In the genomic region with DNA sequence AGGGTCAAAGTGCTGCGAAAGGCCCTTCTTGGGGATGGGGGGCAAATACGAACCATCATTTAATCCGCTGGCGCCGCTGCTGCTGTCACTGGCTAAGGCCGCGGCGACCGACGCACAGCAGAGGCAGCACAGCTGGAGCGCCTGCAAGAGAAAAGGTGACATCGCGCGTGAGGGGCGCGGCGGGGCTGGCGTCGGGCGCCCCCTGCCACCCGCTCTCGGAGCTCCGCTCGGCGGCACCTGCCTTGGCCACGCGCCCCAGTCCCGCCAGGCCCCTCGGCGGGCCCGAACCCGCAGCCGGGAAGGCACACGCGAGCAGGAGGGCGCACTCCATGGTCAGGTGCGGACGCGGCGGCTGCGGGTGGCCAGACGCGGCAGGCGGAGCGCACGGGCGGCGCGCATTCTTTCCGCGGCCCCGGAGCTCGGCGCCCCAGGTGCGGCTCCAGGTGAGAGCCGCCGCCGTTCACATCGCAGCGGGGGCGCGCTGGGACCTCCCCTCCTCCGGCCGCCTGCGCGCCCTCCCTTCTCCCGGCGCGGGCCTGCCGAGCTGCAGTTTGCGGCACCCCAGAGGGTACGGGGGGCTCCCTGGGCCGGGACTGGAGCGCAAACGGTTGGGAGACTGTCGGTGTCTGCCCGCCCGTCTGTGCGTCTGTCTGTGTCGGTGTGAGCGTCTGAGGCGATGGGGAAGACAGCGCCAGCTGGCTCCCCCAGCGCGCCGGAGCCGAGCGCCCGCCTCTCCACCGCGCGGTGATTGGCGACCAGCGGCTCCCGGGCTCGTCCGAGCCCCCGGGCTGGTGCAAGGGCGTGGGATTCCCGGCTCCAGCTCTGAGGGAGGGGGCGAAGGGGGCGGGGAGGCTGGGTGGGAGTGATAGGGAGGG, we compare ENCODE assay signal across 11 cellular contexts. TPM values are rescaled to one million over a fixed set of nuclear protein-coding genes. Genes with fewer than 3 reads are reported as not detected.
DNase-seq lines count a peak whose midpoint lies in the region; ATAC-seq and TF ChIP-seq lines count a peak whose summit lies in the region.
"Had no signal": no experiment of that assay in that cellular context is flagged by ENCODE, and none has a peak within 500 bp of the region (broad histone marks: within the 10 kb centered on the region; RNA-seq: fewer than 3 reads in every experiment).

A gene with protein sequence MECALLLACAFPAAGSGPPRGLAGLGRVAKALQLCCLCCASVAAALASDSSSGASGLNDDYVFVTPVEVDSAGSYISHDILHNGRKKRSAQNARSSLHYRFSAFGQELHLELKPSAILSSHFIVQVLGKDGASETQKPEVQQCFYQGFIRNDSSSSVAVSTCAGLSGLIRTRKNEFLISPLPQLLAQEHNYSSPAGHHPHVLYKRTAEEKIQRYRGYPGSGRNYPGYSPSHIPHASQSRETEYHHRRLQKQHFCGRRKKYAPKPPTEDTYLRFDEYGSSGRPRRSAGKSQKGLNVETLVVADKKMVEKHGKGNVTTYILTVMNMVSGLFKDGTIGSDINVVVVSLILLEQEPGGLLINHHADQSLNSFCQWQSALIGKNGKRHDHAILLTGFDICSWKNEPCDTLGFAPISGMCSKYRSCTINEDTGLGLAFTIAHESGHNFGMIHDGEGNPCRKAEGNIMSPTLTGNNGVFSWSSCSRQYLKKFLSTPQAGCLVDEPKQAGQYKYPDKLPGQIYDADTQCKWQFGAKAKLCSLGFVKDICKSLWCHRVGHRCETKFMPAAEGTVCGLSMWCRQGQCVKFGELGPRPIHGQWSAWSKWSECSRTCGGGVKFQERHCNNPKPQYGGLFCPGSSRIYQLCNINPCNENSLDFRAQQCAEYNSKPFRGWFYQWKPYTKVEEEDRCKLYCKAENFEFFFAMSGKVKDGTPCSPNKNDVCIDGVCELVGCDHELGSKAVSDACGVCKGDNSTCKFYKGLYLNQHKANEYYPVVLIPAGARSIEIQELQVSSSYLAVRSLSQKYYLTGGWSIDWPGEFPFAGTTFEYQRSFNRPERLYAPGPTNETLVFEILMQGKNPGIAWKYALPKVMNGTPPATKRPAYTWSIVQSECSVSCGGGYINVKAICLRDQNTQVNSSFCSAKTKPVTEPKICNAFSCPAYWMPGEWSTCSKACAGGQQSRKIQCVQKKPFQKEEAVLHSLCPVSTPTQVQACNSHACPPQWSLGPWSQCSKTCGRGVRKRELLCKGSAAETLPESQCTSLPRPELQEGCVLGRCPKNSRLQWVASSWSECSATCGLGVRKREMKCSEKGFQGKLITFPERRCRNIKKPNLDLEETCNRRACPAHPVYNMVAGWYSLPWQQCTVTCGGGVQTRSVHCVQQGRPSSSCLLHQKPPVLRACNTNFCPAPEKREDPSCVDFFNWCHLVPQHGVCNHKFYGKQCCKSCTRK (N-terminal part only) (minus strand): TSS at position 670 of the 875 bp plus-strand sequence. CDS start 339 bp downstream, at position 331.

- no peaks in the 10 kb centered on the region for H3K36me3 Mint-ChIP-seq in activated T-cell treated with anti-CD3 and anti-CD28 coated beads, Interleukin-2, amount 50 U/mL, for 24 hours (ENCODE audit: low read depth)

- TF ChIP-seq POLR2A in prostate gland (IDR thresholded peaks at IDR 0.05) = no peak
- TF ChIP-seq POLR2A in spleen (IDR thresholded peaks at IDR 0.05) = no peak

- H3K27me3 Mint-ChIP-seq in activated T-cell treated with anti-CD3 and anti-CD28 coated beads, Interleukin-2, amount 50 U/mL, for 24 hours = peaks cover 54% of the 10 kb centered on the region

- ATAC-seq in HG03442 (IDR thresholded peaks at IDR 0.05; ENCODE audit: unreplicated experiment) = no peak

- H3K4me3 ChIP-seq in fibroblast of the aortic adventitia (ENCODE audit: low read depth, low read length) = peak within 1 kb of the TSS; percentile 46
- peak within 1 kb of the TSS; percentile 2 to 4 for H3K4me3 ChIP-seq in prostate gland
- no peak within 1 kb of the TSS for H3K4me3 ChIP-seq in spleen
- H3K4me3 ChIP-seq: transverse colon had no signal

- H3K27me3 ChIP-seq in prostate gland (replicated peaks; ENCODE audit: insufficient read depth) (peaks cover 5% of the 10 kb centered on the region), spleen (replicated peaks in 1 of 7) (peaks cover 2 to 69% (median 31%) of the 10 kb centered on the region in 7 donors)

- TF ChIP-seq CTCF in fibroblast of the aortic adventitia (IDR thresholded peaks at IDR 0.05; ENCODE audit: insufficient read depth, low read length) (no peak), prostate gland (IDR thresholded peaks at IDR 0.05) (no peak), spleen (IDR thresholded peaks at IDR 0.05 in 8 of 11, conservative IDR thresholded peaks at IDR 0.05 in 3 of 11) (no peak)

- no peaks in the 10 kb centered on the region for H3K9me3 Mint-ChIP-seq in activated T-cell treated with anti-CD3 and anti-CD28 coated beads, Interleukin-2, amount 50 U/mL, for 24 hours
- H3K9me3 Mint-ChIP-seq: activated T-helper 2 cell treated with anti-CD3 and anti-CD28 coated beads, Interferon-gamma antibody, Interleukin-2, Interleukin-4, amounts not matched to agents 10 μg/mL and 5 μg/mL and 100 μg/mL, durations not matched to agents 14 hours and 24 hours and 36 hours had no signal

- H3K4me1 Mint-ChIP-seq in activated T-cell treated with anti-CD3 and anti-CD28 coated beads, Interleukin-2, amount 50 U/mL, for 24 hours (ENCODE audit: low read depth) = no peaks in the 10 kb centered on the region

- DNase-seq in NCI-H146 (lab: John Stamatoyannopoulos, UW) = peak; percentile 67
- no peak for DNase-seq in NCI-H146 treated with DMSO at 0.1 percent for 48 hours (lab: John Stamatoyannopoulos, UW; ENCODE audit: unreplicated experiment)
- DNase-seq in NCI-H510A (lab: John Stamatoyannopoulos, UW) = peak; percentile 44
- no peak for DNase-seq in fibroblast of the aortic adventitia (ENCODE audit: low read depth)
- DNase-seq in prostate gland (ENCODE audit: low spot score) = no peak
- no peak for DNase-seq in spleen
- no peak for DNase-seq in activated T-cell treated with anti-CD3 and anti-CD28 coated beads, Interleukin-2, amount 50 U/mL, for 24 hours
- DNase-seq: transverse colon had no signal

- peaks cover 3% of the 10 kb centered on the region for H3K4me1 ChIP-seq in prostate gland (replicated peaks)
- peaks cover 0 to 10% (median 0%) of the 10 kb centered on the region in 6 donors for H3K4me1 ChIP-seq in spleen

- H3K9me3 ChIP-seq in prostate gland (no peaks in the 10 kb centered on the region), spleen (no peaks in the 10 kb centered on the region)
- H3K9me3 ChIP-seq: transverse colon had no signal

- H3K36me3 ChIP-seq in prostate gland (no peaks in the 10 kb centered on the region), spleen (no peaks in the 10 kb centered on the region)
- H3K36me3 ChIP-seq: transverse colon had no signal

- H3K4me3 Mint-ChIP-seq in activated T-cell treated with anti-CD3 and anti-CD28 coated beads, Interleukin-2, amount 50 U/mL, for 24 hours = no peak within 1 kb of the TSS

- H3K27ac ChIP-seq in prostate gland (no peak within 1 kb of the TSS), spleen (no peak within 1 kb of the TSS)
- H3K27ac ChIP-seq: transverse colon had no signal

- WGBS in prostate gland = 1% methylated on average over 69 of the region's 102 CpGs
- WGBS in spleen, 5 donors = 1 to 8% (median 3%) methylated on average over 21 to 102 of the region's 102 CpGs

- no peak within 1 kb of the TSS for H3K27ac Mint-ChIP-seq in activated T-cell treated with anti-CD3 and anti-CD28 coated beads, Interleukin-2, amount 50 U/mL, for 24 hours
- H3K27ac Mint-ChIP-seq: activated T-helper 2 cell treated with anti-CD3 and anti-CD28 coated beads, Interferon-gamma antibody, Interleukin-2, Interleukin-4, amounts not matched to agents 10 μg/mL and 5 μg/mL and 100 μg/mL, durations not matched to agents 14 hours and 24 hours and 36 hours had no signal

- intact Hi-C loops in prostate gland (cut with DNase I) = no loop called here
- intact Hi-C loops in spleen (cut with DNase I; ENCODE audit: low total_unique reads) = no loop called here

RNA-seq across cellular contexts. Expression of the gene that starts here (rescaled TPM):
- total RNA-seq in fibroblast of the aortic adventitia (ENCODE audit: low replicate concordance) = 0.08 and 0.27 TPM in 2 replicates
- total RNA-seq in prostate gland = 1 to 10 TPM in 1 of 2 donors, not detected in 1; 2.7 TPM
- not detected for total RNA-seq in spleen
- polyA plus RNA-seq in spleen = not detected
- total RNA-seq: A673; activated T-helper 2 cell treated with anti-CD3 and anti-CD28 coated beads, Interferon-gamma antibody, Interleukin-2, Interleukin-4, amounts not matched to agents 10 μg/mL and 5 μg/mL and 100 μg/mL, durations not matched to agents 14 hours and 24 hours and 36 hours had no signal

Comparison
In these comparisons a context has a peak if more than half of its experiments do, and no peak if none do; other contexts are left out.
1. DNase-seq: peak in NCI-H146 (single experiment) and NCI-H510A (single experiment); none in NCI-H146 treated with DMSO at 0.1 percent for 48 hours (single experiment), fibroblast of the aortic adventitia (single experiment), prostate gland (single experiment), spleen (single experiment) and activated T-cell treated with anti-CD3 and anti-CD28 coated beads, Interleukin-2, amount 50 U/mL, for 24 hours (single experiment).
2. H3K4me3 ChIP-seq: peak in fibroblast of the aortic adventitia (single experiment) and prostate gland (2 of 2); none in spleen (0 of 8).